In genomic region chr6:27161115-27161514, GRCh38 we compare ENCODE assay signal across 16 cellular contexts.
"Had no signal": no experiment of that assay in that cellular context is flagged by ENCODE, and none has a peak within 500 bp of the region (broad histone marks: within the 10 kb centered on the region; RNA-seq: fewer than 3 reads in every experiment).

No MANE protein-coding gene starts in this region.

- H3K9me3 Mint-ChIP-seq: nephron; stimulated activated naive CD8-positive, alpha-beta T cell treated with anti-CD3 and anti-CD28 coated beads, Interleukin-15, Interleukin-2, amounts not matched to agents 100 ng/mL and 50 ng/mL, for 24 hours had no signal

- H3K27me3 Mint-ChIP-seq: stimulated activated naive CD8-positive, alpha-beta T cell treated with anti-CD3 and anti-CD28 coated beads, Interleukin-15, Interleukin-2, amounts not matched to agents 100 ng/mL and 50 ng/mL, for 24 hours had no signal

- H3K27ac Mint-ChIP-seq: nephron had no signal

- ATAC-seq: foreskin keratinocyte had no signal

- H3K36me3 ChIP-seq: colonic mucosa, left lung, thoracic aorta, uterus had no signal

- DNase-seq: activated CD4-positive, alpha-beta T cell treated with anti-CD3 and anti-CD28 coated beads, Interleukin-2, amount 50 U/mL, for 4 hours; activated CD4-positive, CD25-positive, alpha-beta regulatory T cell treated with anti-CD3 and anti-CD28 coated beads, Interleukin-2, amount 50 U/mL, for 72 hours; activated naive CD4-positive, alpha-beta T cell treated with Interleukin-2 at 50 U/mL for 16 hours; activated T-cell treated with anti-CD3 and anti-CD28 coated beads, Interleukin-2, amount 50 U/mL, for 48 hours; colonic mucosa; effector CD4-positive, alpha-beta T cell; head of caudate nucleus; left lung; stimulated activated CD4-positive, alpha-beta T cell treated with anti-CD3 and anti-CD28 coated beads, Interleukin-2, amount 100 ng/mL, for 48 hours; uterus had no signal

- FAIRE-seq: endothelial cell of umbilical vein, keratinocyte had no signal

- H3K4me3 Mint-ChIP-seq: nephron had no signal

- H3K27ac ChIP-seq: colonic mucosa, foreskin keratinocyte, left lung, thoracic aorta, uterus had no signal

- H3K9me3 ChIP-seq: colonic mucosa, left lung, thoracic aorta, uterus had no signal

- H3K4me1 ChIP-seq: colonic mucosa, foreskin keratinocyte, uterus had no signal

- H3K27me3 ChIP-seq: colonic mucosa, foreskin keratinocyte, left lung, uterus had no signal

- H3K4me3 ChIP-seq: colonic mucosa, left lung, thoracic aorta, uterus had no signal
